ENCODE assay signal across 21 cellular contexts in genomic region chr6:7496266-7496875, GRCh38. TPM values are rescaled to one million over a fixed set of nuclear protein-coding genes. Genes with fewer than 3 reads are reported as not detected.
DNase-seq lines count a peak whose midpoint lies in the region; ATAC-seq, FAIRE-seq and TF ChIP-seq lines count a peak whose summit lies in the region.
"Had no signal": no experiment of that assay in that cellular context is flagged by ENCODE, and none has a peak within 500 bp of the region (broad histone marks: within the 10 kb centered on the region; RNA-seq: fewer than 3 reads in every experiment).

No MANE protein-coding gene starts in this region.

- H3K4me2 ChIP-seq in osteoblast (ENCODE audit: insufficient read depth, low read length) = no peak overlapping the region
- H3K4me2 ChIP-seq: BLaER1 had no signal

- CTCF ChIA-PET in RWPE1 (lab: Yijun Ruan, JAX) = interaction anchor here (0.6 kb wide), 1 partner anchor 45 kb away, joined by 6 read pairs; the partner anchor contains the start of gene DSP

- no peaks in the 10 kb centered on the region for H3K9me3 ChIP-seq in osteoblast (ENCODE audit: low read depth, low read length)

- TF ChIP-seq CTCF in RWPE1 (conservative IDR thresholded peaks at IDR 0.05; ENCODE audit: low read depth) = no peak
- TF ChIP-seq CTCF in foreskin keratinocyte (conservative IDR thresholded peaks at IDR 0.05) = no peak
- no peak for TF ChIP-seq CTCF in osteoblast (IDR thresholded peaks at IDR 0.05; ENCODE audit: extremely low read depth, low read depth, low read length)

- POLR2A ChIA-PET in RWPE1 (lab: Yijun Ruan, JAX; ENCODE audit: low non-redundant PET) = no interaction called here

- intact Hi-C loops in Right ventricle myocardium inferior (cut with DNase I) = no loop called here
- intact Hi-C loops in cardiac septum (cut with DNase I) = no loop called here

- no peak for FAIRE-seq in urothelium cell line (lab: Jason Lieb, UNC)
- FAIRE-seq: A204.1, D721Med, GM12892 had no signal

- H3K27me3 ChIP-seq in foreskin keratinocyte (no peaks in the 10 kb centered on the region), osteoblast (ENCODE audit: insufficient read depth, low read length) (peaks cover 3% of the 10 kb centered on the region)
- H3K27me3 ChIP-seq: BLaER1 had no signal

- H3K27ac ChIP-seq in RWPE1 (peak overlapping the region; percentile 43), foreskin keratinocyte (no peak overlapping the region), osteoblast (ENCODE audit: low read depth, low read length) (no peak overlapping the region)
- H3K27ac ChIP-seq: BLaER1 had no signal

- DNase-seq in Right ventricle myocardium inferior (ENCODE audit: missing footprints) (no peak), cardiac septum (ENCODE audit: low spot score) (no peak), RWPE1 (ENCODE audit: low spot score) (no peak), foreskin keratinocyte (no peak), osteoblast (ENCODE audit: insufficient read length, low spot score, missing footprints) (no peak), urothelium cell line (ENCODE audit: low spot score) (no peak)
- DNase-seq: CD8-positive, alpha-beta T cell; DND-41; H7; Karpas-422; MM.1S; NCI-H187; NCI-H345; NCI-H526 treated with DMSO at 0.1 percent for 48 hours; RPMI8226 had no signal

- H3K4me3 ChIP-seq in osteoblast (ENCODE audit: insufficient read depth, low read length) = no peak overlapping the region
- H3K4me3 ChIP-seq: BLaER1 had no signal

- H4K20me1 ChIP-seq in osteoblast (ENCODE audit: insufficient read depth, low read length) = no peaks in the 10 kb centered on the region
- H4K20me1 ChIP-seq: BLaER1 had no signal

- H3K36me3 ChIP-seq in osteoblast (ENCODE audit: insufficient read depth, low read length) = no peaks in the 10 kb centered on the region
- H3K36me3 ChIP-seq: BLaER1 had no signal

- H3K4me1 ChIP-seq in foreskin keratinocyte = peaks cover 8% of the 10 kb centered on the region
- H3K4me1 ChIP-seq in osteoblast (ENCODE audit: insufficient read depth, low read length) = peaks cover 4% of the 10 kb centered on the region
- H3K4me1 ChIP-seq: BLaER1 had no signal

- peak; percentile 82 for ATAC-seq in Right ventricle myocardium inferior
- ATAC-seq in foreskin keratinocyte = peak; percentile 53
- ATAC-seq in GM19397 (IDR thresholded peaks at IDR 0.05; ENCODE audit: unreplicated experiment) = no peak
- ATAC-seq in HG03342 (IDR thresholded peaks at IDR 0.05; ENCODE audit: unreplicated experiment) = no peak
- ATAC-seq: CD8-positive, alpha-beta T cell had no signal

- peak overlapping the region; percentile 59 for H2AFZ ChIP-seq in osteoblast (ENCODE audit: low read length)

- H3K79me2 ChIP-seq in osteoblast (ENCODE audit: insufficient read depth, low read length) = no peaks in the 10 kb centered on the region

RNA-seq across cellular contexts. Expression of gene DSP, which starts 45.1 kb away (rescaled TPM):
- total RNA-seq in Right ventricle myocardium inferior = 305 TPM
- 241 TPM for total RNA-seq in cardiac septum
- 352 and 371 TPM in 2 replicates for total RNA-seq in foreskin keratinocyte
- 63.1 and 67.4 TPM in 2 replicates for polyA plus RNA-seq in foreskin keratinocyte
- total RNA-seq in osteoblast = 84.0 and 119 TPM in 2 replicates

Comparison
In these comparisons a context has a peak if more than half of its experiments do, and no peak if none do; other contexts are left out.
1. ATAC-seq: peak in Right ventricle myocardium inferior (single experiment) and foreskin keratinocyte (single experiment); none in GM19397 (single experiment) and HG03342 (single experiment).